29 cellular contexts compared by ENCODE assay signal in genomic region chr14:36151335-36151734, GRCh38.
"Had no signal": no experiment of that assay in that cellular context is flagged by ENCODE, and none has a peak within 500 bp of the region (broad histone marks: within the 10 kb centered on the region; RNA-seq: fewer than 3 reads in every experiment).

No MANE protein-coding gene starts in this region.

- H3K9me3 ChIP-seq: adrenal gland, body of pancreas had no signal

- DNase-seq: activated effector memory CD4-positive, alpha-beta T cell treated with anti-CD3 and anti-CD28 coated beads, Interleukin-2, amount 50 U/mL, for 16 hours; activated effector memory CD4-positive, alpha-beta T cell treated with Interleukin-2 at 50 U/mL for 16 hours; activated gamma-delta T cell; activated gamma-delta T cell treated with Interleukin-2 at 50 U/mL for 16 hours; activated naive CD4-positive, alpha-beta T cell; activated naive CD4-positive, alpha-beta T cell treated with anti-CD3 and anti-CD28 coated beads for 36 hours; activated naive CD4-positive, alpha-beta T cell treated with anti-CD3 and anti-CD28 coated beads, Interleukin-2, amount 10 ng/mL, durations not matched to agents 7 days and 5 days; activated naive CD4-positive, alpha-beta T cell treated with anti-CD3 and anti-CD28 coated beads, Interleukin-2, amount 50 U/mL, for 16 hours; activated naive CD4-positive, alpha-beta T cell treated with Interleukin-2 at 50 U/mL for 16 hours; activated naive CD8-positive, alpha-beta T cell treated with anti-CD3 and anti-CD28 coated beads for 36 hours; activated naive CD8-positive, alpha-beta T cell treated with anti-CD3 and anti-CD28 coated beads, Interleukin-2, amount 10 ng/mL, durations not matched to agents 7 days and 5 days; activated naive CD8-positive, alpha-beta T cell treated with anti-CD3 and anti-CD28 coated beads, Interleukin-2, amount 50 U/mL, for 24 hours; activated T-cell treated with anti-CD3 and anti-CD28 coated beads, Interleukin-2, amount 50 U/mL, for 24 hours; activated T-cell treated with anti-CD3 and anti-CD28 coated beads, Interleukin-2, amount 50 U/mL, for 4 hours; activated T-cell treated with anti-CD3 and anti-CD28 coated beads, Interleukin-2, amount 50 U/mL, for 48 hours; activated T-cell treated with anti-CD3 and anti-CD28 coated beads, Interleukin-2, amount 50 U/mL, for 72 hours; adrenal gland; amniotic stem cell; amygdala; anterior cingulate cortex; aorta; body of pancreas; brain microvascular endothelial cell; caudate nucleus; central memory CD4-positive, alpha-beta T cell; cerebellar nuclear complex had no signal

- H3K36me3 ChIP-seq: adrenal gland, ascending aorta, brain microvascular endothelial cell, breast epithelium, cardiac muscle cell had no signal

- H3K4me3 ChIP-seq: adrenal gland, ascending aorta, body of pancreas, breast epithelium, cardiac muscle cell had no signal

- H3K27ac ChIP-seq: adrenal gland, ascending aorta, body of pancreas, brain microvascular endothelial cell, breast epithelium, cardiac muscle cell had no signal

- H3K4me1 ChIP-seq: adrenal gland, ascending aorta, body of pancreas, breast epithelium had no signal
